Comparison of ENCODE assay signal across 18 cellular contexts in the genomic region with DNA sequence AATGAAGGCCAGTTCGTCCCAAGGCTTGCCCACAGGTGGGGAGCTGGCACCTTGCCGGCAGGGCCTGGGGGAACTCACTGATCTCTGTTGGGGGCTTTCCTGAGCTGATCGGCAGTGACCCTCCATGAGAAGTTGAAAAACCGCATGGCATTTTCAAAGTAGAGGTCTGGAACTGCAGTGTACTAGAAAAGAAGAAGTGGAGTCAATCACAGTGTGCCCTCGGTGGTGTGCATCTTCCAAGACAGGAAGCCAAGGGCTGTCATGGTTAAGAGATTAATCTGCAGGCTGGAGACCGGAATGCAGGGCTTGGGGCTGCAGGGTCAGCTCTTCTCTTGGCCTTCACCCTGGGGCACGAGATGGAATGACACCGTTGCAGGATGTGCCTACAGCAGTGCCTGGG.
"Had no signal": no experiment of that assay in that cellular context is flagged by ENCODE, and none has a peak within 500 bp of the region (broad histone marks: within the 10 kb centered on the region; RNA-seq: fewer than 3 reads in every experiment).

No MANE protein-coding gene starts in this region.

- H3K27me3 Mint-ChIP-seq: activated naive CD4-positive, alpha-beta T cell treated with anti-CD3 and anti-CD28 coated beads, Interleukin-2, amount 10 ng/mL, durations not matched to agents 7 days and 5 days; effector memory CD8-positive, alpha-beta T cell had no signal

- DNase-seq: activated CD4-positive, CD25-positive, alpha-beta regulatory T cell; activated naive CD4-positive, alpha-beta T cell treated with anti-CD3 and anti-CD28 coated beads, Interleukin-2, amount 10 ng/mL, durations not matched to agents 7 days and 5 days; cerebellar nuclear complex; effector memory CD8-positive, alpha-beta T cell; left lung; mesenchymal stem cell; retina; stimulated activated CD4-positive, alpha-beta T cell treated with anti-CD3 and anti-CD28 coated beads, Interleukin-4, amount 100 ng/mL, for 4 hours; T-helper 1 cell; tibial artery had no signal

- H3K4me3 Mint-ChIP-seq: activated naive CD4-positive, alpha-beta T cell treated with anti-CD3 and anti-CD28 coated beads, Interleukin-2, amount 10 ng/mL, durations not matched to agents 7 days and 5 days; dendritic cell treated with granulocyte-macrophage colony-stimulating factor and Interleukin-4, amounts not matched to agents 40 ng/mL and 50 ng/mL, for 4 days; effector memory CD8-positive, alpha-beta T cell; nephron had no signal

- H3K9me3 ChIP-seq: gastroesophageal sphincter, left lung, tibial artery, vagina had no signal

- H3K9me3 Mint-ChIP-seq: activated naive CD4-positive, alpha-beta T cell treated with anti-CD3 and anti-CD28 coated beads, Interleukin-2, amount 10 ng/mL, durations not matched to agents 7 days and 5 days; activated T-helper 2 cell treated with anti-CD3 and anti-CD28 coated beads, Interferon-gamma antibody, Interleukin-2, Interleukin-4, amounts not matched to agents 10 μg/mL and 5 μg/mL and 100 μg/mL, durations not matched to agents 14 hours and 24 hours and 36 hours; dendritic cell treated with granulocyte-macrophage colony-stimulating factor and Interleukin-4, amounts not matched to agents 40 ng/mL and 50 ng/mL, for 4 days; effector memory CD8-positive, alpha-beta T cell; nephron had no signal

- H3K27ac Mint-ChIP-seq: activated naive CD4-positive, alpha-beta T cell treated with anti-CD3 and anti-CD28 coated beads, Interleukin-2, amount 10 ng/mL, durations not matched to agents 7 days and 5 days; activated T-helper 2 cell treated with anti-CD3 and anti-CD28 coated beads, Interferon-gamma antibody, Interleukin-2, Interleukin-4, amounts not matched to agents 10 μg/mL and 5 μg/mL and 100 μg/mL, durations not matched to agents 14 hours and 24 hours and 36 hours; dendritic cell treated with granulocyte-macrophage colony-stimulating factor and Interleukin-4, amounts not matched to agents 40 ng/mL and 50 ng/mL, for 4 days; effector memory CD8-positive, alpha-beta T cell; nephron had no signal

- H3K4me1 ChIP-seq: gastroesophageal sphincter, left lung, parathyroid adenoma, tibial artery, vagina had no signal

- ATAC-seq: effector memory CD8-positive, alpha-beta T cell; gastroesophageal sphincter; left lung had no signal

- H3K27ac ChIP-seq: epithelial cell of prostate, gastroesophageal sphincter, left lung, parathyroid adenoma, skin epidermis, tibial artery, vagina had no signal

- H3K4me1 Mint-ChIP-seq: activated naive CD4-positive, alpha-beta T cell treated with anti-CD3 and anti-CD28 coated beads, Interleukin-2, amount 10 ng/mL, durations not matched to agents 7 days and 5 days had no signal

- H3K4me3 ChIP-seq: gastroesophageal sphincter, left lung, skin epidermis, tibial artery, vagina had no signal

- H3K27me3 ChIP-seq: gastroesophageal sphincter, left lung, tibial artery, vagina had no signal
